Comparison of ENCODE assay signal across 10 cellular contexts in genomic region chr13:79492313-79492798, GRCh38. TPM values are rescaled to one million over a fixed set of nuclear protein-coding genes. Genes with fewer than 3 reads are reported as not detected.
DNase-seq lines count a peak whose midpoint lies in the region; ATAC-seq and TF ChIP-seq lines count a peak whose summit lies in the region.
"Had no signal": no experiment of that assay in that cellular context is flagged by ENCODE, and none has a peak within 500 bp of the region (broad histone marks: within the 10 kb centered on the region; RNA-seq: fewer than 3 reads in every experiment).

No MANE protein-coding gene starts in this region.

- H3K36me3 ChIP-seq in esophagus squamous epithelium (no peaks in the 10 kb centered on the region), A673 (ENCODE audit: insufficient read depth, low read length, poor library complexity, severe bottlenecking) (no peaks in the 10 kb centered on the region)

- POLR2A ChIA-PET in activated CD4-positive, alpha-beta T cell treated with anti-CD3 and anti-CD28 coated beads for 36 hours (lab: Charles Lee): interaction anchor here (1.1 to 1.6 kb wide), 5 partner anchors 9 to 40 kb away, joined by 3 to 10 read pairs (median 6); partner anchors contain the start of gene NDFIP2
- POLR2A ChIA-PET in WTC11 (lab: Charles Lee): no interaction called here
- POLR2A ChIA-PET in A673 (lab: Charles Lee; ENCODE audit: low non-redundant PET): no interaction called here

- H3K27ac Mint-ChIP-seq in activated CD4-positive, alpha-beta T cell treated with anti-CD3 and anti-CD28 coated beads for 36 hours: peak overlapping the region; percentile 90
- no peak overlapping the region for H3K27ac Mint-ChIP-seq in WTC11
- no peak overlapping the region for H3K27ac Mint-ChIP-seq in stimulated activated effector memory CD8-positive, alpha-beta T cell treated with anti-CD3 and anti-CD28 coated beads, Interleukin-12 subunit alpha, Interleukin-12 subunit beta, amount 100 ng/mL, for 72 hours

- peak; percentile 73 for DNase-seq in activated CD4-positive, alpha-beta T cell treated with anti-CD3 and anti-CD28 coated beads for 36 hours
- DNase-seq in activated CD4-positive, alpha-beta T cell treated with anti-CD3 and anti-CD28 coated beads, Interleukin-2, amount 50 U/mL, for 4 hours: no peak
- no peak for DNase-seq in WTC11 (ENCODE audit: low spot score)
- DNase-seq in esophagus squamous epithelium (lab: John Stamatoyannopoulos, UW): no peak
- DNase-seq in stimulated activated effector memory CD8-positive, alpha-beta T cell treated with anti-CD3 and anti-CD28 coated beads, Interleukin-12 subunit alpha, Interleukin-12 subunit beta, amount 100 ng/mL, for 72 hours (ENCODE audit: low spot score in 2 of 2): no peak
- DNase-seq in hippocampal formation (lab: John Stamatoyannopoulos, UW): no peak
- DNase-seq in stimulated activated naive CD4-positive, alpha-beta T cell treated with Interleukin-2 at 50 U/mL for 16 hours (lab: John Stamatoyannopoulos, UW): no peak
- no peak for DNase-seq in A673 (ENCODE audit: low spot score)
- DNase-seq: NCI-H446 treated with DMSO at 0.1 percent for 48 hours had no signal

- no peak for TF ChIP-seq CTCF in WTC11 (IDR thresholded peaks at IDR 0.05)
- TF ChIP-seq CTCF in esophagus squamous epithelium (IDR thresholded peaks at IDR 0.05): no peak
- TF ChIP-seq CTCF in A673 (conservative IDR thresholded peaks at IDR 0.05; ENCODE audit: low read depth, low read length): no peak

- peaks cover 17 to 89% (median 42%) of the 10 kb centered on the region in 3 donors for H3K4me1 ChIP-seq in esophagus squamous epithelium
- H3K4me1 ChIP-seq in A673 (ENCODE audit: insufficient read depth, low read length, poor library complexity, severe bottlenecking): peaks cover 7% of the 10 kb centered on the region

- H3K27me3 Mint-ChIP-seq in activated CD4-positive, alpha-beta T cell treated with anti-CD3 and anti-CD28 coated beads for 36 hours: no peaks in the 10 kb centered on the region
- H3K27me3 Mint-ChIP-seq in WTC11 (ENCODE audit: low read depth): no peaks in the 10 kb centered on the region

- H3K27me3 ChIP-seq in esophagus squamous epithelium (no peaks in the 10 kb centered on the region), A673 (replicated peaks; ENCODE audit: insufficient read depth, low read depth, low read length, poor library complexity) (no peaks in the 10 kb centered on the region)

- WGBS in esophagus squamous epithelium, 2 donors: 35 to 49% methylated on average over 5 of the region's 5 CpGs

- no TSS peak for BruUV-seq in A673 (replicated peaks; lab: Mats Ljungman, UMichigan)

- intact Hi-C loops in activated CD4-positive, alpha-beta T cell treated with anti-CD3 and anti-CD28 coated beads for 36 hours (cut with DNase I, micrococcal nuclease): loop anchor here in 1 of 2 experiments (1.0 kb wide), 1 partner anchor 11 kb away; the partner anchor contains the start of gene NDFIP2
- intact Hi-C loops in esophagus squamous epithelium (cut with DNase I) (no loop called here), A673 (cut with micrococcal nuclease; ENCODE audit: unreplicated experiment) (no loop called here)

- CTCF ChIA-PET in activated CD4-positive, alpha-beta T cell treated with anti-CD3 and anti-CD28 coated beads for 36 hours (lab: Charles Lee): interaction anchor here (1.3 to 1.8 kb wide), 5 partner anchors 10 to 72 kb away, joined by 3 to 9 read pairs (median 5); partner anchors contain the start of gene NDFIP2
- CTCF ChIA-PET in WTC11 (lab: Charles Lee) (interaction anchor here (1.4 kb wide), 1 partner anchor 68 kb away, joined by 3 read pairs; no protein-coding TSS in a partner anchor), A673 (lab: Charles Lee) (no interaction called here)

- H3K36me3 Mint-ChIP-seq in activated CD4-positive, alpha-beta T cell treated with anti-CD3 and anti-CD28 coated beads for 36 hours (ENCODE audit: low read depth): peaks cover 42% of the 10 kb centered on the region
- no peaks in the 10 kb centered on the region for H3K36me3 Mint-ChIP-seq in WTC11
- peaks cover 24% of the 10 kb centered on the region for H3K36me3 Mint-ChIP-seq in stimulated activated effector memory CD8-positive, alpha-beta T cell treated with anti-CD3 and anti-CD28 coated beads, Interleukin-12 subunit alpha, Interleukin-12 subunit beta, amount 100 ng/mL, for 72 hours

- ATAC-seq in activated CD4-positive, alpha-beta T cell treated with anti-CD3 and anti-CD28 coated beads for 36 hours: peak; percentile 92
- peak; percentile 78 for ATAC-seq in WTC11
- peak; percentile 45 for ATAC-seq in stimulated activated effector memory CD8-positive, alpha-beta T cell treated with anti-CD3 and anti-CD28 coated beads, Interleukin-12 subunit alpha, Interleukin-12 subunit beta, amount 100 ng/mL, for 72 hours
- ATAC-seq: left lobe of liver had no signal

- H3K9me3 ChIP-seq in esophagus squamous epithelium (no peaks in the 10 kb centered on the region), A673 (ENCODE audit: low read depth, low read length, poor library complexity, severe bottlenecking) (no peaks in the 10 kb centered on the region)

- H3K9me3 Mint-ChIP-seq in activated CD4-positive, alpha-beta T cell treated with anti-CD3 and anti-CD28 coated beads for 36 hours (ENCODE audit: low read depth): peaks cover 5% of the 10 kb centered on the region
- peaks cover 5% of the 10 kb centered on the region; the same call in 1 of the 2 replicates for H3K9me3 Mint-ChIP-seq in WTC11
- H3K9me3 Mint-ChIP-seq in stimulated activated effector memory CD8-positive, alpha-beta T cell treated with anti-CD3 and anti-CD28 coated beads, Interleukin-12 subunit alpha, Interleukin-12 subunit beta, amount 100 ng/mL, for 72 hours: peaks cover 6% of the 10 kb centered on the region

- H3K4me3 ChIP-seq in esophagus squamous epithelium: peak overlapping the region in 3 of 4 donors; percentile 7 to 31 (median 12)
- H3K4me3 ChIP-seq in A673 (ENCODE audit: low read depth, low read length, poor library complexity, severe bottlenecking): no peak overlapping the region

- H3K4me1 Mint-ChIP-seq in activated CD4-positive, alpha-beta T cell treated with anti-CD3 and anti-CD28 coated beads for 36 hours: peaks cover 91% of the 10 kb centered on the region
- H3K4me1 Mint-ChIP-seq in WTC11: peaks cover 50% of the 10 kb centered on the region
- peaks cover 65% of the 10 kb centered on the region for H3K4me1 Mint-ChIP-seq in stimulated activated effector memory CD8-positive, alpha-beta T cell treated with anti-CD3 and anti-CD28 coated beads, Interleukin-12 subunit alpha, Interleukin-12 subunit beta, amount 100 ng/mL, for 72 hours

- H3K27ac ChIP-seq in esophagus squamous epithelium (peak overlapping the region; percentile 77 to 86 (median 82)), A673 (ENCODE audit: low read depth, low read length, poor library complexity, severe bottlenecking) (no peak overlapping the region)

- H3K4me3 Mint-ChIP-seq in activated CD4-positive, alpha-beta T cell treated with anti-CD3 and anti-CD28 coated beads for 36 hours: peak overlapping the region; percentile 50
- H3K4me3 Mint-ChIP-seq in WTC11: no peak overlapping the region
- no peak overlapping the region for H3K4me3 Mint-ChIP-seq in stimulated activated effector memory CD8-positive, alpha-beta T cell treated with anti-CD3 and anti-CD28 coated beads, Interleukin-12 subunit alpha, Interleukin-12 subunit beta, amount 100 ng/mL, for 72 hours

- no peak for TF ChIP-seq POLR2A in esophagus squamous epithelium (IDR thresholded peaks at IDR 0.05)

TF ChIP-seq in WTC11, 78 proteins besides CTCF, POLR2A, EP300 and RAD21:
- TF ChIP-seq ZNF121 (CRISPR knock-in tag; IDR thresholded peaks at IDR 0.05) (peak; percentile 81), ZNF512 (CRISPR knock-in tag; IDR thresholded peaks at IDR 0.05; ENCODE audit: borderline replicate concordance) (no peak)

RNA-seq across cellular contexts. Expression of gene NDFIP2, which starts 11.4 kb away (rescaled TPM):
- 100 to 1,000 TPM; 160 to 205 TPM for total RNA-seq in activated CD4-positive, alpha-beta T cell treated with anti-CD3 and anti-CD28 coated beads for 36 hours
- total RNA-seq in WTC11 (2021): 23.1 to 28.1 TPM (median 26.6 TPM) in 3 replicates
- total RNA-seq in esophagus squamous epithelium: 10 to 100 TPM; 37.8 to 81.9 (median 54.8) TPM
- total RNA-seq in A673 (2021): 29.6 and 34.0 TPM in 2 replicates
